In the genomic region with DNA sequence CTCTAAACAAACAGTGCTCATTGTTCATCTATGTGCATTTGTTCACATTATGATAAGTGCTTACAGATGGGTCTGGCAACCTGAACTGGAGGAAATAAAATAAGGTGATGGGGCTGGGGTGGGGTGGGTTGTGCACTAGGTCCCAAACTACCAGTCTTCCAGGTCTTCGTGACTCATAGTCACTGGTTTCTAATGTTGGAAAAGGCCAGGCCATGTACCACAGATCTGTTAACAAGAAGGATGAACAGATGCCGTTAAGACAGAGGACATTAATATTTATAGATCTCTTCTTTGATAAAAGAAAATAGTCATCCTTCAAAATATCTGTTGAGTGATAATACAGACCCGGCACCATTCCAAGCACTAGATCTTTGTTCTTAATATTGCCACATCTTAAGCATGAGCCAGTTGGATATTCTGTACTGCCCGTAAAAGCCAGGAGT, we compare ENCODE assay signal across 28 cellular contexts.
DNase-seq lines count a peak whose midpoint lies in the region; ATAC-seq, FAIRE-seq and TF ChIP-seq lines count a peak whose summit lies in the region.
"Had no signal": no experiment of that assay in that cellular context is flagged by ENCODE, and none has a peak within 500 bp of the region (broad histone marks: within the 10 kb centered on the region; RNA-seq: fewer than 3 reads in every experiment).

No MANE protein-coding gene starts in this region.

- no peak overlapping the region for H3K27ac ChIP-seq in kidney (ENCODE audit: low read depth in 2 of 2, low read length in 2 of 2)
- H3K27ac ChIP-seq: parathyroid adenoma, suprapubic skin, uterus had no signal

- no peak for FAIRE-seq in kidney (lab: Jason Lieb, UNC)

- no peak overlapping the region for H3K9ac ChIP-seq in kidney (ENCODE audit: low read length in 2 of 2)
- H3K9ac ChIP-seq: parathyroid adenoma had no signal

- no peaks in the 10 kb centered on the region for H3K27me3 Mint-ChIP-seq in natural killer cell (ENCODE audit: low read depth in 2 of 2)
- H3K27me3 Mint-ChIP-seq: activated CD8-positive, alpha-beta T cell treated with anti-CD3 and anti-CD28 coated beads for 36 hours; IgD-negative memory B cell had no signal

- H3K4me1 Mint-ChIP-seq in natural killer cell: peaks cover 53 to 60% of the 10 kb centered on the region in 2 donors
- H3K4me1 Mint-ChIP-seq: GM23338, IgD-negative memory B cell, nephron progenitor cell had no signal

- peak overlapping the region; percentile 65 for H3K4me3 Mint-ChIP-seq in natural killer cell
- H3K4me3 Mint-ChIP-seq: activated CD8-positive, alpha-beta T cell treated with anti-CD3 and anti-CD28 coated beads for 36 hours; activated naive CD8-positive, alpha-beta T cell treated with anti-CD3 and anti-CD28 coated beads, Interleukin-2, amount 50 U/mL, for 24 hours; CD8-positive, alpha-beta T cell; GM23338; IgD-negative memory B cell; nephron progenitor cell had no signal

- peaks cover 0 to under 1% of the 10 kb centered on the region in 2 donors for H3K9me3 Mint-ChIP-seq in natural killer cell
- H3K9me3 Mint-ChIP-seq: CD8-positive, alpha-beta T cell had no signal

- TF ChIP-seq POLR2A in GM18505 (IDR thresholded peaks at IDR 0.05; ENCODE audit: borderline replicate concordance, extremely low read depth, insufficient read depth, insufficient read length): no peak

- no peaks in the 10 kb centered on the region for H3K36me3 ChIP-seq in kidney (ENCODE audit: control insufficient read depth in 1 of 2, insufficient read depth in 2 of 2, low read length in 2 of 2)
- H3K36me3 ChIP-seq: suprapubic skin, uterus had no signal

- H3K4me1 ChIP-seq in kidney (ENCODE audit: control insufficient read depth in 1 of 2, insufficient read depth in 1 of 2, low read depth in 1 of 2, low read length in 2 of 2): no peaks in the 10 kb centered on the region
- H3K4me1 ChIP-seq: uterus had no signal

- ATAC-seq in natural killer cell (no peak), GM18505 (IDR thresholded peaks at IDR 0.05; ENCODE audit: unreplicated experiment) (no peak)
- ATAC-seq: activated CD4-positive, CD25-positive, alpha-beta regulatory T cell treated with anti-CD3 and anti-CD28 coated beads, Interleukin-2, amount 50 U/mL, for 24 hours; CD8-positive, alpha-beta T cell; GM23338; left colon; sciatic nerve had no signal

- H3K36me3 Mint-ChIP-seq in natural killer cell: no peaks in the 10 kb centered on the region
- H3K36me3 Mint-ChIP-seq: CD8-positive, alpha-beta T cell had no signal

- TF ChIP-seq CTCF in natural killer cell (IDR thresholded peaks at IDR 0.05) (no peak), kidney (IDR thresholded peaks at IDR 0.05; ENCODE audit: borderline replicate concordance, extremely low read depth, insufficient read depth) (no peak)

- peak; percentile 65 for DNase-seq in EH (ENCODE audit: low read depth)
- peak; percentile 40 for DNase-seq in M059J (ENCODE audit: low read depth)
- DNase-seq in fibroblast of the conjunctiva (ENCODE audit: low read depth): peak; percentile 18
- DNase-seq in natural killer cell: no peak
- DNase-seq in amniotic stem cell (lab: John Stamatoyannopoulos, UW): no peak
- DNase-seq in kidney: no peak
- DNase-seq in NCI-H2171 treated with DMSO at 0.1 percent for 48 hours (lab: John Stamatoyannopoulos, UW): no peak
- DNase-seq: activated CD8-positive, alpha-beta T cell treated with anti-CD3 and anti-CD28 coated beads for 36 hours; activated effector memory CD4-positive, alpha-beta T cell treated with anti-CD3 and anti-CD28 coated beads, Interleukin-2, amount 50 U/mL, for 16 hours; activated naive CD8-positive, alpha-beta T cell treated with anti-CD3 and anti-CD28 coated beads, Interleukin-2, amount 50 U/mL, for 24 hours; activated T-cell treated with anti-CD3 and anti-CD28 coated beads for 4 hours; CD8-positive, alpha-beta T cell; dermis blood vessel endothelial cell; left colon; midbrain; NCI-H1417; NCI-H2081 treated with DMSO at 0.1 percent for 48 hours; NCI-H446; nephron progenitor cell; SHP77; uterus had no signal

- peak overlapping the region; percentile 84 to 90 for H3K27ac Mint-ChIP-seq in natural killer cell
- H3K27ac Mint-ChIP-seq: activated CD8-positive, alpha-beta T cell treated with anti-CD3 and anti-CD28 coated beads for 36 hours; CD8-positive, alpha-beta T cell; GM23338; IgD-negative memory B cell; nephron progenitor cell had no signal

- no peak overlapping the region for H3K4me3 ChIP-seq in kidney (ENCODE audit: low read length in 2 of 2)
- H3K4me3 ChIP-seq: GM23338, suprapubic skin, uterus had no signal

- no peaks in the 10 kb centered on the region for H3K9me3 ChIP-seq in kidney (ENCODE audit: control insufficient read depth in 1 of 2, low read length in 2 of 2)
- H3K9me3 ChIP-seq: suprapubic skin, uterus had no signal

- intact Hi-C loops in natural killer cell (cut with micrococcal nuclease) (loop anchor here (2.0 to 10.0 kb wide), 2 partner anchors 49 to 173 kb away; partner anchors contain the start of gene NREP), kidney (cut with DNase I) (no loop called here)

Comparison
In these comparisons a context has a peak if more than half of its experiments do, and no peak if none do; other contexts are left out.
1. DNase-seq: peak in EH (single experiment), M059J (single experiment) and fibroblast of the conjunctiva (single experiment); none in natural killer cell (single experiment), amniotic stem cell (single experiment), kidney (single experiment) and NCI-H2171 treated with DMSO at 0.1 percent for 48 hours (single experiment).